27 cellular contexts compared by ENCODE assay signal in the genomic region with DNA sequence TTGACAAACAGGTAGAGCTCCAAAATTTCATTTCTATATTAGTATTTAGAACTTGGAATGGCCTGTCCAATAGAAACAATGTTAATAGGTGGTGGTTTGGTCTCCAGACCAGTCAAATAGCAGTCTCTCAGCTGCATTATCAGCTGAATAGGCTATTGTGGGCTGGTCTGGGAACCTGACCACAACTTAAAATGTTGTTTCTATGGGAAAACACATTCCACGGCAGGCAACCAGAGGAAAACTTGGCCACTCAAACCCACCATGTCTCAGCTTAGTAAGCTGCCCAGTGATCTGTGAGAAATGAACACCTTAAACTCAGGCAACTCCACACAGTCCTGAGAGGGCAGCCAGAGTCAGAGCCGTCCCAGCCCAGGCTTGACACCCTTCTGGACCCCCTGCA. TPM values are rescaled to one million over a fixed set of nuclear protein-coding genes. Genes with fewer than 3 reads are reported as not detected.
DNase-seq lines count a peak whose midpoint lies in the region; ATAC-seq and TF ChIP-seq lines count a peak whose summit lies in the region.
"Had no signal": no experiment of that assay in that cellular context is flagged by ENCODE, and none has a peak within 500 bp of the region (broad histone marks: within the 10 kb centered on the region; RNA-seq: fewer than 3 reads in every experiment).

No MANE protein-coding gene starts in this region.

- POLR2A ChIA-PET in naive thymus-derived CD8-positive, alpha-beta T cell (lab: Charles Lee) = no interaction called here

- no peaks in the 10 kb centered on the region for H3K36me3 ChIP-seq in kidney epithelial cell (ENCODE audit: control insufficient read depth, insufficient read depth, low read length)
- peaks cover 4% of the 10 kb centered on the region for H3K36me3 ChIP-seq in smooth muscle cell (ENCODE audit: low read depth)
- H3K36me3 ChIP-seq: colonic mucosa, suprapubic skin had no signal

- ATAC-seq in naive thymus-derived CD8-positive, alpha-beta T cell = no peak
- ATAC-seq: K562 had no signal

- H2AFZ ChIP-seq in smooth muscle cell (ENCODE audit: low read depth) = no peak overlapping the region

- DNase-seq in HFFc6 (no peak), chondrocyte (ENCODE audit: low spot score) (peak; percentile 56), kidney epithelial cell (ENCODE audit: low read depth) (peak; percentile 35), smooth muscle cell (lab: John Stamatoyannopoulos, UW; ENCODE audit: unreplicated experiment) (no peak), amniotic stem cell (lab: John Stamatoyannopoulos, UW) (no peak)
- no peak for DNase-seq in naive thymus-derived CD8-positive, alpha-beta T cell
- DNase-seq in central memory CD4-positive, alpha-beta T cell = no peak
- DNase-seq: activated CD4-positive, alpha-beta memory T cell treated with anti-CD3 and anti-CD28 coated beads for 36 hours; activated CD8-positive, alpha-beta memory T cell treated with anti-CD3 and anti-CD28 coated beads, Interleukin-2, amount 50 U/mL, for 4 hours; activated naive CD4-positive, alpha-beta T cell treated with Interleukin-2 at 50 U/mL for 16 hours; CD4-positive, alpha-beta memory T cell; colonic mucosa; effector CD8-positive, alpha-beta T cell; GOT3; head of caudate nucleus; NCI-H1105; NCI-H187; small intestine; stimulated activated naive CD4-positive, alpha-beta T cell treated with Interleukin-2 at 50 U/mL for 16 hours; T-helper 1 cell had no signal

- H4K20me1 ChIP-seq in smooth muscle cell (ENCODE audit: low read depth) = peaks cover 13% of the 10 kb centered on the region

- H3K4me3 ChIP-seq in kidney epithelial cell (ENCODE audit: low read depth, low read length) (no peak overlapping the region), smooth muscle cell (no peak overlapping the region)
- H3K4me3 ChIP-seq: colonic mucosa, K562, lung, suprapubic skin had no signal

- H3K9ac ChIP-seq in smooth muscle cell (ENCODE audit: low read depth) = no peak overlapping the region

- H3K27me3 ChIP-seq in kidney epithelial cell (ENCODE audit: control insufficient read depth, insufficient read depth, low read length) = no peaks in the 10 kb centered on the region
- no peaks in the 10 kb centered on the region for H3K27me3 ChIP-seq in smooth muscle cell (ENCODE audit: low read depth)
- H3K27me3 ChIP-seq: colonic mucosa, suprapubic skin had no signal

- peak overlapping the region; percentile 29 for H3K4me2 ChIP-seq in smooth muscle cell

- peaks cover 6% of the 10 kb centered on the region for H3F3A ChIP-seq in smooth muscle cell (ENCODE audit: low read depth)

- TF ChIP-seq CTCF in HFFc6 (IDR thresholded peaks at IDR 0.05) (no peak), chondrocyte (IDR thresholded peaks at IDR 0.05) (no peak), kidney epithelial cell (IDR thresholded peaks at IDR 0.05; ENCODE audit: insufficient read depth, low read length, poor library complexity, severe bottlenecking) (no peak), smooth muscle cell (IDR thresholded peaks at IDR 0.05; ENCODE audit: borderline replicate concordance, insufficient read depth, poor library complexity, severe bottlenecking) (no peak)

- H3K27ac ChIP-seq in smooth muscle cell (ENCODE audit: low read depth) = peak overlapping the region; percentile 54
- H3K27ac ChIP-seq: colonic mucosa, RWPE1, suprapubic skin had no signal

- WGBS in smooth muscle cell (ENCODE audit: low lambda C conversion rate) = 68% methylated on average over 2 of the region's 2 CpGs

- H3K4me3 Mint-ChIP-seq in HFFc6 = no peak overlapping the region
- no peak overlapping the region for H3K4me3 Mint-ChIP-seq in chondrocyte (ENCODE audit: unreplicated experiment)
- no peak overlapping the region for H3K4me3 Mint-ChIP-seq in naive thymus-derived CD8-positive, alpha-beta T cell
- H3K4me3 Mint-ChIP-seq: activated CD4-positive, alpha-beta memory T cell treated with anti-CD3 and anti-CD28 coated beads for 36 hours; activated T-helper 1 cell treated with anti-CD3 and anti-CD28 coated beads, Interleukin-12 subunit alpha, Interleukin-12 subunit beta, Interleukin-2, Interleukin-4 antibody, amounts not matched to agents 30 ng/mL and 10 ng/mL and 1 ng/mL, durations not matched to agents 14 hours and 24 hours and 36 hours; B cell; CD4-positive, alpha-beta memory T cell; nephron had no signal

- H3K4me1 Mint-ChIP-seq in HFFc6 (ENCODE audit: low read depth) = peaks cover 92% of the 10 kb centered on the region
- peaks cover 88% of the 10 kb centered on the region for H3K4me1 Mint-ChIP-seq in chondrocyte (ENCODE audit: low read depth)
- H3K4me1 Mint-ChIP-seq in naive thymus-derived CD8-positive, alpha-beta T cell = no peaks in the 10 kb centered on the region
- H3K4me1 Mint-ChIP-seq: B cell; CD4-positive, alpha-beta memory T cell had no signal

- H3K27me3 Mint-ChIP-seq in HFFc6 (ENCODE audit: insufficient read depth) = peaks cover 2% of the 10 kb centered on the region; the same call in 1 of the 2 replicates
- no peaks in the 10 kb centered on the region for H3K27me3 Mint-ChIP-seq in chondrocyte (ENCODE audit: low read depth)
- peaks cover 0 to 6% (median 3%) of the 10 kb centered on the region in 5 donors for H3K27me3 Mint-ChIP-seq in naive thymus-derived CD8-positive, alpha-beta T cell
- H3K27me3 Mint-ChIP-seq: B cell had no signal

- peak overlapping the region; percentile 58 for H3K27ac Mint-ChIP-seq in HFFc6
- H3K27ac Mint-ChIP-seq in chondrocyte (ENCODE audit: unreplicated experiment) = peak overlapping the region; percentile 81
- no peak overlapping the region for H3K27ac Mint-ChIP-seq in naive thymus-derived CD8-positive, alpha-beta T cell
- H3K27ac Mint-ChIP-seq: activated CD4-positive, alpha-beta memory T cell treated with anti-CD3 and anti-CD28 coated beads for 36 hours; activated T-helper 1 cell treated with anti-CD3 and anti-CD28 coated beads, Interleukin-12 subunit alpha, Interleukin-12 subunit beta, Interleukin-2, Interleukin-4 antibody, amounts not matched to agents 30 ng/mL and 10 ng/mL and 1 ng/mL, durations not matched to agents 14 hours and 24 hours and 36 hours; B cell; CD4-positive, alpha-beta memory T cell; nephron had no signal

- peaks cover 71% of the 10 kb centered on the region for H3K79me2 ChIP-seq in smooth muscle cell (ENCODE audit: low read depth)

- H3K9me3 Mint-ChIP-seq in HFFc6 (no peaks in the 10 kb centered on the region), chondrocyte (ENCODE audit: low read depth) (no peaks in the 10 kb centered on the region)
- H3K9me3 Mint-ChIP-seq in naive thymus-derived CD8-positive, alpha-beta T cell = no peaks in the 10 kb centered on the region
- H3K9me3 Mint-ChIP-seq: activated CD4-positive, alpha-beta memory T cell treated with anti-CD3 and anti-CD28 coated beads for 36 hours; activated T-helper 1 cell treated with anti-CD3 and anti-CD28 coated beads, Interleukin-12 subunit alpha, Interleukin-12 subunit beta, Interleukin-2, Interleukin-4 antibody, amounts not matched to agents 30 ng/mL and 10 ng/mL and 1 ng/mL, durations not matched to agents 14 hours and 24 hours and 36 hours; nephron had no signal

- H3K4me1 ChIP-seq in smooth muscle cell (ENCODE audit: low read depth) = peaks cover 21% of the 10 kb centered on the region
- H3K4me1 ChIP-seq: colonic mucosa had no signal

- H3K9me3 ChIP-seq in smooth muscle cell (replicated peaks; ENCODE audit: low read depth) = no peaks in the 10 kb centered on the region
- H3K9me3 ChIP-seq: colonic mucosa, suprapubic skin had no signal

- H3K36me3 Mint-ChIP-seq in HFFc6 (ENCODE audit: low read depth) = peaks cover 54% of the 10 kb centered on the region
- H3K36me3 Mint-ChIP-seq in chondrocyte (ENCODE audit: low read depth) = peaks cover 7% of the 10 kb centered on the region
- no peaks in the 10 kb centered on the region for H3K36me3 Mint-ChIP-seq in naive thymus-derived CD8-positive, alpha-beta T cell
- H3K36me3 Mint-ChIP-seq: activated CD4-positive, alpha-beta memory T cell treated with anti-CD3 and anti-CD28 coated beads for 36 hours; CD4-positive, alpha-beta memory T cell had no signal

RNA-seq across cellular contexts. Expression of gene FBN1, which starts 20.4 kb away (rescaled TPM):
- 100 to 1,000 TPM; 584 to 754 (median 609) TPM for total RNA-seq in HFFc6 (2021; fragmentation: NEBNext Ultra II Directional; extraction: Animal tissue kit (Norgen Biotek cat#: 25700))
- 1,183 to 1,794 TPM (median 1,190 TPM) in 3 replicates for total RNA-seq in chondrocyte
- 35.5 and 35.9 TPM in 2 replicates for total RNA-seq in kidney epithelial cell
- total RNA-seq in smooth muscle cell = 330 and 455 TPM in 2 replicates
- 97.3 and 137 TPM in 2 replicates for polyA plus RNA-seq in smooth muscle cell
- under 1 TPM; 0.08 to 0.21 TPM for total RNA-seq in naive thymus-derived CD8-positive, alpha-beta T cell
- polyA plus RNA-seq in naive thymus-derived CD8-positive, alpha-beta T cell = under 1 TPM in 1 of 3 donors, not detected in 2; 0.01 TPM
- polyA plus RNA-seq: CD4-positive, alpha-beta memory T cell had no signal

Comparison
In these comparisons a context has a peak if more than half of its experiments do, and no peak if none do; other contexts are left out.
1. DNase-seq: peak in chondrocyte (single experiment) and kidney epithelial cell (single experiment); none in HFFc6 (single experiment), smooth muscle cell (single experiment), naive thymus-derived CD8-positive, alpha-beta T cell (0 of 10), central memory CD4-positive, alpha-beta T cell (single experiment) and amniotic stem cell (single experiment).
2. H3K27ac Mint-ChIP-seq: peak in HFFc6 (single experiment) and chondrocyte (single experiment); none in naive thymus-derived CD8-positive, alpha-beta T cell (0 of 10).
3. RNA of gene FBN1, which starts 20.4 kb away (total RNA-seq): 1,183 to 1,794 TPM in chondrocyte, 584 to 754 TPM in HFFc6, 330 to 455 TPM in smooth muscle cell and 35.5 to 35.9 TPM in kidney epithelial cell; 0.08 to 0.21 TPM in naive thymus-derived CD8-positive, alpha-beta T cell; every median in the first group is over 10 times any median in the second.